29 cellular contexts compared by ENCODE assay signal in the genomic region with DNA sequence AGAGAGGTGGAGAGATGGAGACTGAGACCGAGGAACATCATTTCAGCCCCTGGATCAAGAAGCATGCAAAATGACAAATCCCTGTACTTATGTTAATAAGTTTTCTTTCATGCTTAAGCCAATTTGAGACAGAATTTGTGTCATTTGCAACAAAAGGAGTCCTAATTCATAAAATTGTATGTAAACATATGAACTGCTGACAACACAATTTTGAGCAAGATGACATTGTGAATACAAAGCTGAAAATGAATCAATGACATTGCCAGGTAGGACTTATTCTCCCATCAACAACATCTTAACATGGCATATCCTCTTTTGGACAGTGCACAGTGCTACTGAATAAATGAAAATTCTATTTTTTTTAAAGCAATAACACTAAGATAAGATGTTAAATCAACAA.
"Had no signal": no experiment of that assay in that cellular context is flagged by ENCODE, and none has a peak within 500 bp of the region (broad histone marks: within the 10 kb centered on the region; RNA-seq: fewer than 3 reads in every experiment).

No MANE protein-coding gene starts in this region.

- H3K36me3 ChIP-seq: colonic mucosa, esophagus squamous epithelium, gastrocnemius medialis, heart right ventricle, left ventricle myocardium inferior, lower lobe of right lung had no signal

- FAIRE-seq: endometrium, islet of Langerhans, kidney had no signal

- H3K4me1 ChIP-seq: colonic mucosa, esophagus squamous epithelium, gastrocnemius medialis, heart right ventricle, left ventricle myocardium inferior, lower lobe of right lung had no signal

- H3K27ac ChIP-seq: colonic mucosa, epithelial cell of prostate, esophagus squamous epithelium, gastrocnemius medialis, heart right ventricle, left ventricle myocardium inferior, lower lobe of right lung had no signal

- ATAC-seq: effector memory CD8-positive, alpha-beta T cell; esophagus mucosa; gastrocnemius medialis; heart right ventricle; left colon; left lobe of liver; lower lobe of right lung; mucosa of descending colon had no signal

- H3K27me3 Mint-ChIP-seq: dendritic cell treated with granulocyte-macrophage colony-stimulating factor and Interleukin-4, amounts not matched to agents 40 ng/mL and 50 ng/mL, for 4 days had no signal

- H3K9me3 ChIP-seq: colonic mucosa, esophagus squamous epithelium, gastrocnemius medialis had no signal

- DNase-seq: colonic mucosa; cortex of kidney; effector CD8-positive, alpha-beta T cell; effector memory CD8-positive, alpha-beta T cell; endodermal cell; erythroblast; esophagus squamous epithelium; foreskin fibroblast; foreskin melanocyte; gastrocnemius medialis; glutamatergic neuron; head of caudate nucleus; heart right ventricle; hippocampal formation; kidney; kidney glomerular epithelial cell; left colon; left ventricle myocardium inferior; lower lobe of right lung; mesenchymal stem cell; mucosa of descending colon; naive B cell had no signal

- H3K27ac Mint-ChIP-seq: dendritic cell treated with granulocyte-macrophage colony-stimulating factor and Interleukin-4, amounts not matched to agents 40 ng/mL and 50 ng/mL, for 4 days; effector memory CD8-positive, alpha-beta T cell; endodermal cell; mesothelial cell of epicardium had no signal

- H3K27me3 ChIP-seq: colonic mucosa, esophagus squamous epithelium, gastrocnemius medialis had no signal

- H3K4me3 Mint-ChIP-seq: dendritic cell treated with granulocyte-macrophage colony-stimulating factor and Interleukin-4, amounts not matched to agents 40 ng/mL and 50 ng/mL, for 4 days; effector memory CD8-positive, alpha-beta T cell; endodermal cell; mesothelial cell of epicardium; naive B cell had no signal

- H3K4me3 ChIP-seq: colonic mucosa, esophagus squamous epithelium, gastrocnemius medialis, heart right ventricle, left ventricle myocardium inferior, lower lobe of right lung, mucosa of descending colon had no signal

- H3K4me1 Mint-ChIP-seq: naive B cell had no signal
